ENCODE assay signal across 24 cellular contexts in genomic region chr5:78731884-78732283, GRCh38.
DNase-seq lines count a peak whose midpoint lies in the region; ATAC-seq and TF ChIP-seq lines count a peak whose summit lies in the region.
"Had no signal": no experiment of that assay in that cellular context is flagged by ENCODE, and none has a peak within 500 bp of the region (broad histone marks: within the 10 kb centered on the region; RNA-seq: fewer than 3 reads in every experiment).

No MANE protein-coding gene starts in this region.

- no peak overlapping the region for H3K9ac ChIP-seq in SK-N-SH

- H3K4me3 Mint-ChIP-seq in memory B cell = no peak overlapping the region
- H3K4me3 Mint-ChIP-seq: activated naive CD8-positive, alpha-beta T cell treated with anti-CD3 and anti-CD28 coated beads, Interleukin-2, amount 50 U/mL, for 24 hours; naive thymus-derived CD8-positive, alpha-beta T cell had no signal

- TF ChIP-seq EP300 in SK-N-SH (IDR thresholded peaks at IDR 0.05; ENCODE audit: borderline replicate concordance in 1 of 2, low read depth in 1 of 2, low read length in 1 of 2) = no peak

- no peaks in the 10 kb centered on the region for H4K20me1 ChIP-seq in SK-N-SH (ENCODE audit: insufficient read depth)

- no peak overlapping the region for H2AFZ ChIP-seq in SK-N-SH (ENCODE audit: low read depth)

- TF ChIP-seq CTCF in cardiac fibroblast (IDR thresholded peaks at IDR 0.05; ENCODE audit: low read depth, low read length) (no peak), SK-N-SH (IDR thresholded peaks at IDR 0.05) (no peak)

- no peaks in the 10 kb centered on the region for H3K36me3 ChIP-seq in SK-N-SH (replicated peaks in 1 of 2; ENCODE audit: control insufficient read depth in 1 of 2, insufficient read depth in 2 of 2, low read length in 1 of 2)
- H3K36me3 ChIP-seq: esophagus squamous epithelium, pancreas, uterus had no signal

- no peaks in the 10 kb centered on the region for H3K27me3 ChIP-seq in SK-N-SH (ENCODE audit: insufficient read depth)
- H3K27me3 ChIP-seq: esophagus squamous epithelium, pancreas, uterus had no signal

- H3K4me1 ChIP-seq in SK-N-SH (ENCODE audit: control insufficient read depth in 1 of 2, insufficient read depth in 2 of 2, low read depth in 1 of 2, low read length in 1 of 2) = no peaks in the 10 kb centered on the region; a peak in 1 of 4 replicates
- H3K4me1 ChIP-seq: esophagus squamous epithelium, pancreas, uterus had no signal

- H3K4me2 ChIP-seq in SK-N-SH = no peak overlapping the region

- CTCF ChIA-PET in SK-N-SH (lab: Yijun Ruan, JAX) = no interaction called here

- no peaks in the 10 kb centered on the region for H3K9me3 ChIP-seq in SK-N-SH
- H3K9me3 ChIP-seq: esophagus squamous epithelium, pancreas, uterus had no signal

- no peaks in the 10 kb centered on the region for H3K9me2 ChIP-seq in SK-N-SH

- ATAC-seq in memory B cell (ENCODE audit: low read depth) (no peak), Right ventricle myocardium superior (ENCODE audit: poor library complexity) (no peak), HG02870 (IDR thresholded peaks at IDR 0.05; ENCODE audit: unreplicated experiment) (no peak)
- ATAC-seq: activated naive CD8-positive, alpha-beta T cell treated with anti-CD3 and anti-CD28 coated beads, Interleukin-2, amount 50 U/mL, for 24 hours; GM12878; HepG2; naive thymus-derived CD8-positive, alpha-beta T cell; pancreas; Right ventricle myocardium inferior had no signal

- H3K79me2 ChIP-seq in SK-N-SH (ENCODE audit: insufficient read depth) = no peaks in the 10 kb centered on the region

- peak; percentile 77 for DNase-seq in ELR (ENCODE audit: low read depth)
- DNase-seq in LoVo (ENCODE audit: low spot score) = peak; percentile 28
- DNase-seq in cardiac fibroblast (ENCODE audit: low read depth in 2 of 2) = peak; percentile 59 to 75
- DNase-seq in memory B cell (ENCODE audit: low spot score in 2 of 2) = no peak
- DNase-seq in Right ventricle myocardium superior = no peak
- DNase-seq in SK-N-SH = no peak
- no peak for DNase-seq in NCI-H510A treated with DMSO at 0.1 percent for 48 hours (lab: John Stamatoyannopoulos, UW)
- DNase-seq: activated naive CD8-positive, alpha-beta T cell treated with anti-CD3 and anti-CD28 coated beads, Interleukin-2, amount 50 U/mL, for 24 hours; AML-193; caudate nucleus; COR-L47; esophagus squamous epithelium; mammary epithelial cell; naive thymus-derived CD8-positive, alpha-beta T cell; NCI-H187; NCI-H446; NK-92 treated with Interleukin-12 subunit alpha and Interleukin-12 subunit beta, amount 100 ng/mL, for 24 hours; pancreas; uterus had no signal

- no peak overlapping the region for H3K27ac ChIP-seq in SK-N-SH (ENCODE audit: low read depth in 2 of 2, low read length in 1 of 2)
- H3K27ac ChIP-seq: esophagus squamous epithelium, pancreas, uterus had no signal

- H3K4me3 ChIP-seq in cardiac fibroblast (replicated peaks in 1 of 2; ENCODE audit: low read depth in 2 of 2, low read length in 2 of 2) (no peak overlapping the region), SK-N-SH (ENCODE audit: low read depth in 2 of 2, low read length in 1 of 2) (no peak overlapping the region)
- H3K4me3 ChIP-seq: esophagus squamous epithelium, GM12878, pancreas, uterus had no signal

- POLR2A ChIA-PET in SK-N-SH (lab: Yijun Ruan, JAX) = no interaction called here

- TF ChIP-seq RAD21 in SK-N-SH (IDR thresholded peaks at IDR 0.05; ENCODE audit: low read length) = no peak

- peak overlapping the region; percentile 81 for H3K27ac Mint-ChIP-seq in memory B cell
- H3K27ac Mint-ChIP-seq: activated naive CD8-positive, alpha-beta T cell treated with anti-CD3 and anti-CD28 coated beads, Interleukin-2, amount 50 U/mL, for 24 hours; activated T-helper 2 cell treated with anti-CD3 and anti-CD28 coated beads, Interferon-gamma antibody, Interleukin-2, Interleukin-4, amounts not matched to agents 10 μg/mL and 5 μg/mL and 100 μg/mL, durations not matched to agents 14 hours and 24 hours and 36 hours; naive thymus-derived CD8-positive, alpha-beta T cell had no signal

- no peaks in the 10 kb centered on the region for H3K27me3 Mint-ChIP-seq in memory B cell
- H3K27me3 Mint-ChIP-seq: activated naive CD8-positive, alpha-beta T cell treated with anti-CD3 and anti-CD28 coated beads, Interleukin-2, amount 50 U/mL, for 24 hours had no signal

- WGBS in SK-N-SH (ENCODE audit: low lambda C conversion rate) = 60% methylated on average over 2 of the region's 2 CpGs

- peaks cover 44% of the 10 kb centered on the region for H3K4me1 Mint-ChIP-seq in memory B cell

- intact Hi-C loops in Right ventricle myocardium superior (cut with DNase I) = no loop called here

- peaks cover 4% of the 10 kb centered on the region for H3K36me3 Mint-ChIP-seq in memory B cell
- H3K36me3 Mint-ChIP-seq: naive thymus-derived CD8-positive, alpha-beta T cell had no signal

- H3K9me3 Mint-ChIP-seq in memory B cell = peaks cover 3% of the 10 kb centered on the region
- H3K9me3 Mint-ChIP-seq: activated naive CD8-positive, alpha-beta T cell treated with anti-CD3 and anti-CD28 coated beads, Interleukin-2, amount 50 U/mL, for 24 hours; activated T-helper 2 cell treated with anti-CD3 and anti-CD28 coated beads, Interferon-gamma antibody, Interleukin-2, Interleukin-4, amounts not matched to agents 10 μg/mL and 5 μg/mL and 100 μg/mL, durations not matched to agents 14 hours and 24 hours and 36 hours had no signal

- H3F3A ChIP-seq in SK-N-SH (replicated peaks; ENCODE audit: insufficient read depth) = peaks cover 3% of the 10 kb centered on the region

TF ChIP-seq in SK-N-SH, 30 proteins besides CTCF, POLR2A, EP300 and RAD21:
- TF ChIP-seq CHD2 (IDR thresholded peaks at IDR 0.05; ENCODE audit: low read length, partially characterized antibody) (no peak), IRF3 (IDR thresholded peaks at IDR 0.05; ENCODE audit: low read depth, low read length) (no peak), TEAD4 (IDR thresholded peaks at IDR 0.05; ENCODE audit: borderline replicate concordance, insufficient read depth) (no peak), FOXM1 (IDR thresholded peaks at IDR 0.05; ENCODE audit: low read depth) (no peak), SMC3 (IDR thresholded peaks at IDR 0.05; ENCODE audit: low read depth, low read length) (no peak), USF1 (IDR thresholded peaks at IDR 0.05; ENCODE audit: borderline replicate concordance, low read depth) (no peak), TCF12 (IDR thresholded peaks at IDR 0.05) (no peak), YY1 (IDR thresholded peaks at IDR 0.05; ENCODE audit: low read depth) (no peak), FOXJ3 (CRISPR knock-in tag; IDR thresholded peaks at IDR 0.05) (no peak), GABPA (IDR thresholded peaks at IDR 0.05; ENCODE audit: low read depth) (no peak), TAF1 (IDR thresholded peaks at IDR 0.05; ENCODE audit: borderline replicate concordance, low read depth, low read length) (no peak), POLR2AphosphoS5 (IDR thresholded peaks at IDR 0.05; ENCODE audit: low read depth, low read length) (no peak)

Comparison
In these comparisons a context has a peak if more than half of its experiments do, and no peak if none do; other contexts are left out.
1. DNase-seq: peak in ELR (single experiment), LoVo (single experiment) and cardiac fibroblast (2 of 2); none in memory B cell (0 of 2), Right ventricle myocardium superior (single experiment), SK-N-SH (single experiment) and NCI-H510A treated with DMSO at 0.1 percent for 48 hours (single experiment).